6 cellular contexts compared by ENCODE assay signal in genomic region chr2:144758225-144758624, GRCh38.
A peak's percentile ranks its signal among the peaks of the same experiment; 100 is the strongest.
DNase-seq lines count a peak whose midpoint lies in the region; FAIRE-seq and TF ChIP-seq lines count a peak whose summit lies in the region.
"Not testable (repeated sequence)": the region's sequence is repeated elsewhere in the genome, so short reads cannot be mapped to it uniquely, and the experiment has no call there.

No MANE protein-coding gene starts in this region.

- H3K4me1 Mint-ChIP-seq in HFFc6 (ENCODE audit: low read depth): peaks cover 22% of the 10 kb centered on the region
- H3K4me1 Mint-ChIP-seq in astrocyte (ENCODE audit: low read depth, unreplicated experiment): not testable (repeated sequence)

- H3K27ac Mint-ChIP-seq in HFFc6; astrocyte (ENCODE audit: unreplicated experiment): not testable (repeated sequence)

- not testable (repeated sequence) for H3K36me3 ChIP-seq in astrocyte (ENCODE audit: insufficient read depth, low read length); brain microvascular endothelial cell (replicated peaks); smooth muscle cell (ENCODE audit: low read depth)

- not testable (repeated sequence) for H3K27me3 Mint-ChIP-seq in HFFc6 (ENCODE audit: insufficient read depth); astrocyte (ENCODE audit: low read depth, unreplicated experiment)

- not testable (repeated sequence) for H2AFZ ChIP-seq in astrocyte (ENCODE audit: low read depth, low read length); smooth muscle cell (ENCODE audit: low read depth)

- not testable (repeated sequence) for H3K9me3 ChIP-seq in astrocyte (ENCODE audit: insufficient read depth, low read depth, low read length); smooth muscle cell (replicated peaks; ENCODE audit: low read depth)

- H3K4me3 ChIP-seq in AG10803 (ENCODE audit: low read length); astrocyte (ENCODE audit: insufficient read depth, low read depth, low read length); brain microvascular endothelial cell (ENCODE audit: low read depth, low read length); smooth muscle cell: not testable (repeated sequence)

- H3K4me3 Mint-ChIP-seq in HFFc6; astrocyte (ENCODE audit: unreplicated experiment): not testable (repeated sequence)

- not testable (repeated sequence) for H3K9me3 Mint-ChIP-seq in HFFc6; astrocyte (ENCODE audit: unreplicated experiment)

- in situ Hi-C loops in brain microvascular endothelial cell (cut with HindIII; ENCODE audit: low pct_ligation_motif_present, low sequenced_read_pairs): not testable (repeated sequence)

- H3K27ac ChIP-seq in astrocyte (ENCODE audit: low read depth, low read length); brain microvascular endothelial cell: not testable (repeated sequence)
- H3K27ac ChIP-seq in smooth muscle cell (ENCODE audit: low read depth): peak overlapping the region; percentile 14

- H3K79me2 ChIP-seq in astrocyte (ENCODE audit: insufficient read depth, low read length); smooth muscle cell (ENCODE audit: low read depth): not testable (repeated sequence)

- H3K36me3 Mint-ChIP-seq in HFFc6 (ENCODE audit: low read depth); astrocyte (ENCODE audit: low read depth, unreplicated experiment): not testable (repeated sequence)

- H3F3A ChIP-seq in smooth muscle cell (ENCODE audit: low read depth): not testable (repeated sequence)

- FAIRE-seq in astrocyte (lab: Jason Lieb, UNC): not testable (repeated sequence)

- not testable (repeated sequence) for H3K4me1 ChIP-seq in astrocyte (ENCODE audit: insufficient read depth, low read length); smooth muscle cell (ENCODE audit: low read depth)

- not testable (repeated sequence) for H3K4me2 ChIP-seq in astrocyte (ENCODE audit: low read length); smooth muscle cell

- H3K27me3 ChIP-seq in astrocyte (ENCODE audit: insufficient read depth, low read length); brain microvascular endothelial cell (replicated peaks); smooth muscle cell (ENCODE audit: low read depth): not testable (repeated sequence)

- peak; percentile 17 for DNase-seq in AG10803 (ENCODE audit: low read depth)
- DNase-seq in HFFc6: peak; percentile 29
- DNase-seq in astrocyte (ENCODE audit: low read depth): peak; percentile 15
- peak; percentile 14 for DNase-seq in brain microvascular endothelial cell
- peak; percentile 5 for DNase-seq in iris pigment epithelial cell (ENCODE audit: low read depth)
- DNase-seq in smooth muscle cell (lab: John Stamatoyannopoulos, UW; ENCODE audit: unreplicated experiment): not testable (repeated sequence)

- not testable (repeated sequence) for H3K9ac ChIP-seq in astrocyte (ENCODE audit: low read length); smooth muscle cell (ENCODE audit: low read depth)

- H4K20me1 ChIP-seq in astrocyte (ENCODE audit: insufficient read depth, low read length); smooth muscle cell (ENCODE audit: low read depth): not testable (repeated sequence)

- not testable (repeated sequence) for TF ChIP-seq CTCF in AG10803 (conservative IDR thresholded peaks at IDR 0.05; ENCODE audit: low read length); HFFc6 (IDR thresholded peaks at IDR 0.05); astrocyte (IDR thresholded peaks at IDR 0.05; ENCODE audit: insufficient read depth, low read depth, low read length); brain microvascular endothelial cell (IDR thresholded peaks at IDR 0.05; ENCODE audit: low read depth, low read length, missing control alignments); smooth muscle cell (IDR thresholded peaks at IDR 0.05; ENCODE audit: borderline replicate concordance, insufficient read depth, poor library complexity, severe bottlenecking)
